In genomic region chr12:123660328-123660727, GRCh38 we compare ENCODE assay signal across 8 cellular contexts. TPM values are rescaled to one million over a fixed set of nuclear protein-coding genes. Genes with fewer than 3 reads are reported as not detected.
DNase-seq lines count a peak whose midpoint lies in the region; ATAC-seq and TF ChIP-seq lines count a peak whose summit lies in the region.
"Had no signal": no experiment of that assay in that cellular context is flagged by ENCODE, and none has a peak within 500 bp of the region (broad histone marks: within the 10 kb centered on the region; RNA-seq: fewer than 3 reads in every experiment).

No MANE protein-coding gene starts in this region.

- peak overlapping the region; percentile 57 for H2BK5ac ChIP-seq in IMR-90 (ENCODE audit: low read depth, low read length, poor library complexity, severe bottlenecking)

- no peak for TF ChIP-seq RAD21 in IMR-90 (IDR thresholded peaks at IDR 0.05; ENCODE audit: low read length)

- POLR2A ChIA-PET in IMR-90 (lab: Charles Lee; ENCODE audit: unreplicated experiment), result no interaction called here

- no peak for TF ChIP-seq CTCF in IMR-90 (conservative IDR thresholded peaks at IDR 0.05; ENCODE audit: low read depth, low read length)

- H3K4ac ChIP-seq in IMR-90 (ENCODE audit: low read depth, low read length), result no peak overlapping the region

- no peak overlapping the region for H2AFZ ChIP-seq in IMR-90 (replicated peaks; ENCODE audit: low read length, poor library complexity)

- peaks cover 0 to 1% of the 10 kb centered on the region in 2 experiments; a peak in 2 of 4 replicates for H3K79me1 ChIP-seq in IMR-90 (ENCODE audit: low read depth in 1 of 2, low read length in 2 of 2)

- ATAC-seq in IMR-90 (ENCODE audit: low read depth) (peak; percentile 80), GM19328 (IDR thresholded peaks at IDR 0.05; ENCODE audit: unreplicated experiment) (no peak), GM21381 (IDR thresholded peaks at IDR 0.05; ENCODE audit: unreplicated experiment) (no peak), aorta (ENCODE audit: low FRiP score) (no peak)

- no peak overlapping the region for H3K56ac ChIP-seq in IMR-90 (ENCODE audit: extremely low read depth, insufficient read depth, low read length)

- dilution Hi-C loops in IMR-90 (cut with HindIII; ENCODE audit: low sequenced_read_pairs, unreplicated experiment), result no loop called here

- no TSS peak for BruUV-seq in IMR-90 (replicated peaks; lab: Mats Ljungman, UMichigan)

- no peak overlapping the region for H4K8ac ChIP-seq in IMR-90 (ENCODE audit: low read depth in 2 of 2, low read length in 2 of 2)

- H4K5ac ChIP-seq in IMR-90 (ENCODE audit: low read depth, low read length), result no peak overlapping the region

- H3K4me3 ChIP-seq in IMR-90 (ENCODE audit: insufficient read depth, low read depth, low read length), result no peak overlapping the region
- H3K4me3 ChIP-seq in aorta (ENCODE audit: low read length in 2 of 2), result no peak overlapping the region
- H3K4me3 ChIP-seq: upper lobe of left lung had no signal

- peak overlapping the region; percentile 27; the same call in 1 of the 2 replicates for H3K4me2 ChIP-seq in IMR-90 (ENCODE audit: low read depth, low read length)

- no peak for TF ChIP-seq POLR2A in IMR-90 (IDR thresholded peaks at IDR 0.05; ENCODE audit: low read depth, low read length)

- no peaks in the 10 kb centered on the region for H3K27me3 ChIP-seq in IMR-90 (ENCODE audit: control insufficient read depth, insufficient read depth, low read length)
- H3K27me3 ChIP-seq in aorta (ENCODE audit: control insufficient read depth in 1 of 2, insufficient read depth in 2 of 2, low read length in 1 of 2), result no peaks in the 10 kb centered on the region
- H3K27me3 ChIP-seq: upper lobe of left lung had no signal

- no peak overlapping the region for H3K23ac ChIP-seq in IMR-90 (ENCODE audit: low read depth, low read length)

- H2BK120ac ChIP-seq in IMR-90 (ENCODE audit: low read depth, low read length), result no peak overlapping the region

- peaks cover 16% of the 10 kb centered on the region for H3K36me3 ChIP-seq in IMR-90 (ENCODE audit: control insufficient read depth, insufficient read depth, low read length)
- H3K36me3 ChIP-seq in aorta (ENCODE audit: control insufficient read depth in 1 of 2, insufficient read depth in 2 of 2, low read length in 1 of 2), result peaks cover 4% of the 10 kb centered on the region in 2 donors

- H4K91ac ChIP-seq in IMR-90 (ENCODE audit: insufficient read depth, low read depth, low read length), result no peak overlapping the region

- no peak overlapping the region for H2AK5ac ChIP-seq in IMR-90 (ENCODE audit: low read depth, low read length)

- no peak overlapping the region for H2BK20ac ChIP-seq in IMR-90 (ENCODE audit: low read depth, low read length)

- H3K9me3 ChIP-seq in IMR-90 (ENCODE audit: control insufficient read depth, insufficient read depth, low read length) (no peaks in the 10 kb centered on the region), aorta (ENCODE audit: control insufficient read depth, low read length) (no peaks in the 10 kb centered on the region)
- H3K9me3 ChIP-seq: upper lobe of left lung had no signal

- in situ Hi-C loops in ACHN (cut with HindIII; ENCODE audit: low pct_ligation_motif_present, low pct_unique_long_range_greater_than_20kb, low sequenced_read_pairs) (no loop called here), IMR-90 (cut with MboI; ENCODE audit: low sequenced_read_pairs) (no loop called here)

- H3K27ac ChIP-seq in IMR-90 (ENCODE audit: insufficient read depth, low read length), result no peak overlapping the region
- no peak overlapping the region for H3K27ac ChIP-seq in aorta (ENCODE audit: low read depth in 1 of 2, low read length in 2 of 2)

- no peak overlapping the region for H3K9ac ChIP-seq in IMR-90 (ENCODE audit: low read depth, low read length)

- no peak overlapping the region for H3K14ac ChIP-seq in IMR-90 (replicated peaks; ENCODE audit: low read depth, low read length)

- H2AK9ac ChIP-seq in IMR-90 (replicated peaks; ENCODE audit: low read depth, low read length, poor library complexity), result no peak overlapping the region

- no CpG with 5 or more reads among the region's 3 CpGs for WGBS in IMR-90 (ENCODE audit: extremely low coverage in 2 of 2, insufficient read length in 1 of 2), 2 experiments
- WGBS in aorta, 2 donors, result 68 to 79% methylated on average over 3 of the region's 3 CpGs

- H2BK15ac ChIP-seq in IMR-90 (ENCODE audit: low read depth, low read length), result no peak overlapping the region

- H4K20me1 ChIP-seq in IMR-90 (ENCODE audit: insufficient read depth, low read length), result no peaks in the 10 kb centered on the region; the same call in 1 of the 2 replicates

- H3K9me1 ChIP-seq in IMR-90 (ENCODE audit: insufficient read depth, low read length), result 0 out of 2 replicates have a peak, but pooled peaks cover 2% of the 10 kb centered on the region

- intact Hi-C loops in IMR-90 (cut with micrococcal nuclease), result loop anchor here (10.0 kb wide), 1 partner anchor 324 kb away; no protein-coding TSS in a partner anchor
- intact Hi-C loops in aorta (cut with DNase I), result no loop called here

- CTCF ChIA-PET in IMR-90 (lab: Yijun Ruan, JAX), result interaction anchor here (0.6 to 0.7 kb wide), 2 partner anchors 282 to 318 kb away, joined by 3 read pairs; no protein-coding TSS in a partner anchor

- H3K4me1 ChIP-seq in IMR-90 (ENCODE audit: control insufficient read depth, insufficient read depth, low read length), result peaks cover 3% of the 10 kb centered on the region
- no peaks in the 10 kb centered on the region for H3K4me1 ChIP-seq in aorta (ENCODE audit: control insufficient read depth in 1 of 2, insufficient read depth in 2 of 2, low read length in 2 of 2)

- DNase-seq in ACHN, result peak; percentile 84
- DNase-seq in IMR-90, result peak; percentile 85
- DNase-seq in fibroblast of gingiva (ENCODE audit: low read depth), result peak; percentile 95
- DNase-seq in aorta, result no peak
- DNase-seq: hypothalamus, upper lobe of left lung had no signal

- H3K18ac ChIP-seq in IMR-90 (ENCODE audit: low read depth, low read length), result no peak overlapping the region

TF ChIP-seq in IMR-90, 13 proteins besides CTCF, POLR2A, EP300 and RAD21:
- TF ChIP-seq FOS (IDR thresholded peaks at IDR 0.05; ENCODE audit: low read depth, low read length) (peak; percentile 92), RFX5 (IDR thresholded peaks at IDR 0.05; ENCODE audit: low read depth, low read length) (no peak), CEBPB (IDR thresholded peaks at IDR 0.05; ENCODE audit: low read depth, low read length) (peak; percentile 92), MAFK (IDR thresholded peaks at IDR 0.05; ENCODE audit: low read depth, low read length) (peak; percentile 24; the same call in 1 of the 2 replicates), RCOR1 (IDR thresholded peaks at IDR 0.05; ENCODE audit: insufficient replicate concordance, low read length) (no peak)
TF ChIP-seq in IMR-90: peak in this region for 3.

RNA-seq across cellular contexts. Expression of gene TCTN2, which starts 10.6 kb away (rescaled TPM):
- total RNA-seq in IMR-90 (2012; rRNA removed) (12.2 and 13.6 TPM in 2 replicates), aorta (10 to 100 TPM in 1 of 2 donors, 1 to 10 TPM in 1; 6.1 to 10.3 TPM)
- polyA plus RNA-seq in IMR-90 (2012; rRNA removed) (8.2 and 8.4 TPM in 2 replicates), aorta (1 to 10 TPM; 2.3 to 9.0 TPM)
- polyA plus RNA-seq in IMR-90 (2012; cell fraction: cytosol; rRNA removed), result 8.5 and 19.0 TPM in 2 replicates
- polyA plus RNA-seq in IMR-90 (2012; cell fraction: nucleus; rRNA removed; ENCODE audit: low replicate concordance), result 4.6 and 8.9 TPM in 2 replicates

RNA-seq across cellular contexts. Expression of gene GTF2H3, which starts 26.7 kb away (rescaled TPM):
- 53.0 and 80.3 TPM in 2 replicates for total RNA-seq in IMR-90 (2012; rRNA removed)
- polyA plus RNA-seq in IMR-90 (2012; rRNA removed), result 19.9 and 22.2 TPM in 2 replicates
- 4.8 and 14.2 TPM in 2 replicates for polyA plus RNA-seq in IMR-90 (2012; cell fraction: cytosol; rRNA removed)
- polyA plus RNA-seq in IMR-90 (2012; cell fraction: nucleus; rRNA removed; ENCODE audit: low replicate concordance), result 4.2 and 17.1 TPM in 2 replicates
- total RNA-seq in aorta, result 10 to 100 TPM; 16.2 to 18.1 TPM
- 10 to 100 TPM in 1 of 2 donors, 1 to 10 TPM in 1; 8.5 to 11.4 TPM for polyA plus RNA-seq in aorta

RNA-seq across cellular contexts. Expression of gene EIF2B1, which starts 26.8 kb away (rescaled TPM):
- total RNA-seq in IMR-90 (2012; rRNA removed) (33.9 and 40.5 TPM in 2 replicates), aorta (10 to 100 TPM; 34.9 to 39.7 TPM)
- polyA plus RNA-seq in IMR-90 (2012; rRNA removed) (39.3 and 45.9 TPM in 2 replicates), aorta (10 to 100 TPM; 18.5 to 43.6 TPM)
- 36.5 and 41.9 TPM in 2 replicates for polyA plus RNA-seq in IMR-90 (2012; cell fraction: cytosol; rRNA removed)
- 37.3 and 78.2 TPM in 2 replicates for polyA plus RNA-seq in IMR-90 (2012; cell fraction: nucleus; rRNA removed; ENCODE audit: low replicate concordance)

RNA-seq across cellular contexts. Expression of gene ATP6V0A2, which starts 51.8 kb away (rescaled TPM):
- total RNA-seq in IMR-90 (2012; rRNA removed) (27.2 and 41.0 TPM in 2 replicates), aorta (10 to 100 TPM; 26.0 to 30.4 TPM)
- polyA plus RNA-seq in IMR-90 (2012; rRNA removed) (14.7 and 18.5 TPM in 2 replicates), aorta (1 to 10 TPM; 2.9 to 8.3 TPM)
- 3.8 and 5.3 TPM in 2 replicates for polyA plus RNA-seq in IMR-90 (2012; cell fraction: cytosol; rRNA removed)
- polyA plus RNA-seq in IMR-90 (2012; cell fraction: nucleus; rRNA removed; ENCODE audit: low replicate concordance), result 23.9 and 45.1 TPM in 2 replicates

RNA-seq across cellular contexts. Expression of gene DDX55, which starts 58.4 kb away (rescaled TPM):
- 13.3 and 14.4 TPM in 2 replicates for total RNA-seq in IMR-90 (2012; rRNA removed)
- 15.0 and 18.7 TPM in 2 replicates for polyA plus RNA-seq in IMR-90 (2012; rRNA removed)
- 4.8 and 8.4 TPM in 2 replicates for polyA plus RNA-seq in IMR-90 (2012; cell fraction: cytosol; rRNA removed)
- polyA plus RNA-seq in IMR-90 (2012; cell fraction: nucleus; rRNA removed; ENCODE audit: low replicate concordance), result 53.0 and 64.1 TPM in 2 replicates
- total RNA-seq in aorta, result 10 to 100 TPM; 13.6 to 18.0 TPM
- 10 to 100 TPM in 1 of 2 donors, 1 to 10 TPM in 1; 7.6 to 15.5 TPM for polyA plus RNA-seq in aorta

Comparison
In these comparisons a context has a peak if more than half of its experiments do, and no peak if none do; other contexts are left out.
1. DNase-seq: peak in ACHN (single experiment), IMR-90 (single experiment) and fibroblast of gingiva (single experiment); none in aorta (0 of 2).